Comparison of ENCODE assay signal across 12 cellular contexts in the genomic region with DNA sequence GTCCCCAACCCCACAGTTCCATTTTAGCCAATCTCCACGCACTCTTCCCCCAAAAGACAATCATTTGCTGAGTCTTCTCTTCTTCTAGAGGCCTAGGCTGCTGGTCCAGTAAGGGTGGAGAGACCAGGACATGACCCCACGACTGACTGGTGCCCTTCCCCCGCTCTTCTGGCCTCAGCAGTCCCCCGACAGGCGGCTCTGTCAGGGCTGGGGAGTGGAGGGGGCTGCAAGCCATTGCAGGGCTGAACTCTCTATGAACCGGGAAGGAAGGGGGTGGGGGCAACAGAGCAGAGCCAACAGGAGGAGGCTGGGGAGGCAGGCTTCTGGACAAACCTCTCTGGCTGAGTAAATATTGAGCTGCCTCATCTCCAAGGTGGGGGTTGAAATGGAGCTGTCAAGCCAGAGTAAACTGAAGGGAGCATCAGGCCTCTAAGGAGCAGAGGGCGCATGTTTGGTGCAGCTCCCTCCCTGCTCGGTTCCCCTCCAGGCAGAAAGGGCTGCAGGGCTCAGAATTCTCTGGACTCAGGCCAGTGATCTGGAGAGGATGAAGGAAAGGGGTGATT. TPM values are rescaled to one million over a fixed set of nuclear protein-coding genes. Genes with fewer than 3 reads are reported as not detected.
A peak's percentile ranks its signal among the peaks of the same experiment; 100 is the strongest.
DNase-seq lines count a peak whose midpoint lies in the region; ATAC-seq and TF ChIP-seq lines count a peak whose summit lies in the region.
"Had no signal": no experiment of that assay in that cellular context is flagged by ENCODE, and none has a peak within 500 bp of the region (broad histone marks: within the 10 kb centered on the region; RNA-seq: fewer than 3 reads in every experiment).

No MANE protein-coding gene starts in this region.

- H3K4me1 ChIP-seq in mesodermal cell (ENCODE audit: control insufficient read depth, insufficient read depth, low read length, poor library complexity, severe bottlenecking): peaks cover 25% of the 10 kb centered on the region

- H3K9me3 ChIP-seq in WERI-Rb-1 (ENCODE audit: severe bottlenecking) (peaks cover 10% of the 10 kb centered on the region), mesodermal cell (ENCODE audit: control insufficient read depth, low read length) (no peaks in the 10 kb centered on the region)
- H3K9me3 ChIP-seq: gastroesophageal sphincter had no signal

- H3K4me3 ChIP-seq in WERI-Rb-1 (ENCODE audit: low read depth, low read length): no peak overlapping the region
- no peak overlapping the region for H3K4me3 ChIP-seq in mesodermal cell (ENCODE audit: extremely low read depth, insufficient read depth, low read length, poor library complexity, severe bottlenecking)
- H3K4me3 ChIP-seq: gastroesophageal sphincter had no signal

- no peak for TF ChIP-seq CTCF in WERI-Rb-1 (IDR thresholded peaks at IDR 0.05; ENCODE audit: low read depth, low read length)

- peak; percentile 48 for DNase-seq in DMS153 (lab: John Stamatoyannopoulos, UW)
- DNase-seq in NCI-H1092 (lab: John Stamatoyannopoulos, UW): peak; percentile 83
- peak; percentile 30 for DNase-seq in WERI-Rb-1
- DNase-seq in RKO (ENCODE audit: low spot score): no peak
- no peak for DNase-seq in HPDE6-E6E7 (ENCODE audit: extremely low spot score)
- DNase-seq in COLO829 (ENCODE audit: low spot score): no peak
- DNase-seq: activated CD4-positive, alpha-beta T cell treated with anti-CD3 and anti-CD28 coated beads, Interleukin-2, amount 10 ng/mL, durations not matched to agents 7 days and 5 days; midbrain; NCI-H2107 had no signal

- H3K27me3 ChIP-seq in WERI-Rb-1 (ENCODE audit: insufficient read depth, low read depth, severe bottlenecking): peaks cover 99% of the 10 kb centered on the region

- H3K36me3 ChIP-seq in WERI-Rb-1 (no peaks in the 10 kb centered on the region), mesodermal cell (ENCODE audit: control insufficient read depth, insufficient read depth, low read length) (no peaks in the 10 kb centered on the region)
- H3K36me3 ChIP-seq: gastroesophageal sphincter had no signal

- no peak overlapping the region for H3K27ac ChIP-seq in WERI-Rb-1
- peak overlapping the region; percentile 43 for H3K27ac ChIP-seq in mesodermal cell (ENCODE audit: low read depth, low read length, severe bottlenecking)

- ATAC-seq in GM18511 (IDR thresholded peaks at IDR 0.05; ENCODE audit: unreplicated experiment): no peak
- ATAC-seq: gastroesophageal sphincter had no signal

- 35 to 41% methylated on average over 4 to 8 of the region's 8 CpGs for WGBS in mesodermal cell (ENCODE audit: insufficient coverage in 2 of 2), 2 experiments

RNA-seq across cellular contexts. Expression of gene HOXB1, which starts 8.7 kb away (rescaled TPM):
- polyA plus RNA-seq in mesodermal cell (2013, experiment 1 of 2): 10.0 TPM
- 14.1 TPM for polyA plus RNA-seq in mesodermal cell (2013, experiment 2 of 2)

RNA-seq across cellular contexts. Expression of gene HOXB2, which starts 22.8 kb away (rescaled TPM):
- 53.6 TPM for polyA plus RNA-seq in mesodermal cell (2013, experiment 1 of 2)
- polyA plus RNA-seq in mesodermal cell (2013, experiment 2 of 2): 52.0 TPM

RNA-seq across cellular contexts. Expression of gene HOXB4, which starts 56.0 kb away (rescaled TPM):
- polyA plus RNA-seq in mesodermal cell (2013, experiment 1 of 2): 6.6 TPM
- polyA plus RNA-seq in mesodermal cell (2013, experiment 2 of 2): 7.8 TPM

Comparison
In these comparisons a context has a peak if more than half of its experiments do, and no peak if none do; other contexts are left out.
1. DNase-seq: peak in DMS153 (single experiment), NCI-H1092 (single experiment) and WERI-Rb-1 (single experiment); none in RKO (single experiment), HPDE6-E6E7 (single experiment) and COLO829 (single experiment).